In the genomic region with DNA sequence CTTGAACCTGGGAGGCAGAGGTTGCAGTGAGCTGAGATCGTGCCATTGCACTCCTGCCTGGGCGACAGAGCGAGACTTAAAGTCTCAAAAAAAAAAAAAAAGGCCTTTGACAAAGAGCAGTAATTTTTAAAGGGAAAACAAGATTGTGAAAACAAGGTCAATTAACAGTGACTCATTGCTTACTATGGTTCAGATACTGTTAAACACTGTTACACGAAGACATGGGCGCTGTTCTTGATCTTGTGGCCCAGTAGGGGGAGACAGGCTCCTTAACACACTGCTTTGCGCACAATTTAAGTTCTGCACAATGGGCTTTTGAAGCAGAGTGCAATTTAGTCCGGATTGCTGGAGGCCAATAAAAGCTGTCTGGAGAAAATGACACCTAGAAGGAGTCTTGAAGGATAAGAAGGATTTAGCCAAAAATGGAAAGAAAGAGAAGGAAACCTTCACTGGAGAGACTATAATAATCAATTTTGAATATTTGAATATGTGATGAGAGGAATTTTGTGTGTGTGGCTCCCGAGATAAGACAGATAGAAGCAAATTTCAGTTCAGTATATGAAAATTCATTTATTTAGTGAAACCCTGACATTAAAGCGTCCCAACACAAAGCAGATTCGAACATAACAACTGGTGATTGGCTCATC, we compare ENCODE assay signal across 1 cellular context.
TF ChIP-seq lines count a peak whose summit lies in the region.

No MANE protein-coding gene starts in this region.

TF ChIP-seq in K562, 482 proteins besides CTCF, POLR2A, EP300 and RAD21 (continued from another document and continues in another):
- no peak for TF ChIP-seq NFXL1 (CRISPR knock-in tag; IDR thresholded peaks at IDR 0.05)
- TF ChIP-seq ZKSCAN1 (IDR thresholded peaks at IDR 0.05; ENCODE audit: low read depth, low read length), result no peak
- TF ChIP-seq, protein P1, sequence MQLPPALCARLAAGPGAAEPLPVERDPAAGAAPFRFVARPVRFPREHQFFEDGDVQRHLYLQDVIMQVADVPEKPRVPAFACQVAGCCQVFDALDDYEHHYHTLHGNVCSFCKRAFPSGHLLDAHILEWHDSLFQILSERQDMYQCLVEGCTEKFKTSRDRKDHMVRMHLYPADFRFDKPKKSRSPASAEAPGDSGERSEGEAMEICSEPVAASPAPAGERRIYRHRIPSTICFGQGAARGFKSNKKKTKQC (CRISPR knock-in tag; IDR thresholded peaks at IDR 0.05), result no peak
- TF ChIP-seq, protein P2, sequence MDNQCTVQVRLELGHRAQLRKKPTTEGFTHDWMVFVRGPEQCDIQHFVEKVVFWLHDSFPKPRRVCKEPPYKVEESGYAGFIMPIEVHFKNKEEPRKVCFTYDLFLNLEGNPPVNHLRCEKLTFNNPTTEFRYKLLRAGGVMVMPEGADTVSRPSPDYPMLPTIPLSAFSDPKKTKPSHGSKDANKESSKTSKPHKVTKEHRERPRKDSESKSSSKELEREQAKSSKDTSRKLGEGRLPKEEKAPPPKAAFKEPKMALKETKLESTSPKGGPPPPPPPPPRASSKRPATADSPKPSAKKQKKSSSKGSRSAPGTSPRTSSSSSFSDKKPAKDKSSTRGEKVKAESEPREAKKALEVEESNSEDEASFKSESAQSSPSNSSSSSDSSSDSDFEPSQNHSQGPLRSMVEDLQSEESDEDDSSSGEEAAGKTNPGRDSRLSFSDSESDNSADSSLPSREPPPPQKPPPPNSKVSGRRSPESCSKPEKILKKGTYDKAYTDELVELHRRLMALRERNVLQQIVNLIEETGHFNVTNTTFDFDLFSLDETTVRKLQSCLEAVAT (IDR thresholded peaks at IDR 0.05), result no peak; a peak in 1 of 4 replicates
- no peak for TF ChIP-seq SIX5 (IDR thresholded peaks at IDR 0.05; ENCODE audit: borderline replicate concordance in 1 of 2, insufficient read depth in 1 of 2, low read depth in 1 of 2, low read length in 2 of 2)
- no peak for TF ChIP-seq SRF (CRISPR knock-in tag; IDR thresholded peaks at IDR 0.05)
- TF ChIP-seq, protein P3, sequence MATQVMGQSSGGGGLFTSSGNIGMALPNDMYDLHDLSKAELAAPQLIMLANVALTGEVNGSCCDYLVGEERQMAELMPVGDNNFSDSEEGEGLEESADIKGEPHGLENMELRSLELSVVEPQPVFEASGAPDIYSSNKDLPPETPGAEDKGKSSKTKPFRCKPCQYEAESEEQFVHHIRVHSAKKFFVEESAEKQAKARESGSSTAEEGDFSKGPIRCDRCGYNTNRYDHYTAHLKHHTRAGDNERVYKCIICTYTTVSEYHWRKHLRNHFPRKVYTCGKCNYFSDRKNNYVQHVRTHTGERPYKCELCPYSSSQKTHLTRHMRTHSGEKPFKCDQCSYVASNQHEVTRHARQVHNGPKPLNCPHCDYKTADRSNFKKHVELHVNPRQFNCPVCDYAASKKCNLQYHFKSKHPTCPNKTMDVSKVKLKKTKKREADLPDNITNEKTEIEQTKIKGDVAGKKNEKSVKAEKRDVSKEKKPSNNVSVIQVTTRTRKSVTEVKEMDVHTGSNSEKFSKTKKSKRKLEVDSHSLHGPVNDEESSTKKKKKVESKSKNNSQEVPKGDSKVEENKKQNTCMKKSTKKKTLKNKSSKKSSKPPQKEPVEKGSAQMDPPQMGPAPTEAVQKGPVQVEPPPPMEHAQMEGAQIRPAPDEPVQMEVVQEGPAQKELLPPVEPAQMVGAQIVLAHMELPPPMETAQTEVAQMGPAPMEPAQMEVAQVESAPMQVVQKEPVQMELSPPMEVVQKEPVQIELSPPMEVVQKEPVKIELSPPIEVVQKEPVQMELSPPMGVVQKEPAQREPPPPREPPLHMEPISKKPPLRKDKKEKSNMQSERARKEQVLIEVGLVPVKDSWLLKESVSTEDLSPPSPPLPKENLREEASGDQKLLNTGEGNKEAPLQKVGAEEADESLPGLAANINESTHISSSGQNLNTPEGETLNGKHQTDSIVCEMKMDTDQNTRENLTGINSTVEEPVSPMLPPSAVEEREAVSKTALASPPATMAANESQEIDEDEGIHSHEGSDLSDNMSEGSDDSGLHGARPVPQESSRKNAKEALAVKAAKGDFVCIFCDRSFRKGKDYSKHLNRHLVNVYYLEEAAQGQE (CRISPR knock-in tag; IDR thresholded peaks at IDR 0.05; ENCODE audit: low read depth), result no peak
- TF ChIP-seq, protein P4, sequence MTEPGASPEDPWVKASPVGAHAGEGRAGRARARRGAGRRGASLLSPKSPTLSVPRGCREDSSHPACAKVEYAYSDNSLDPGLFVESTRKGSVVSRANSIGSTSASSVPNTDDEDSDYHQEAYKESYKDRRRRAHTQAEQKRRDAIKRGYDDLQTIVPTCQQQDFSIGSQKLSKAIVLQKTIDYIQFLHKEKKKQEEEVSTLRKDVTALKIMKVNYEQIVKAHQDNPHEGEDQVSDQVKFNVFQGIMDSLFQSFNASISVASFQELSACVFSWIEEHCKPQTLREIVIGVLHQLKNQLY (CRISPR knock-in tag; conservative IDR thresholded peaks at IDR 0.05), result no peak
- no peak for TF ChIP-seq CBFA2T2 (conservative IDR thresholded peaks at IDR 0.05)
- no peak for TF ChIP-seq GATA2 (CRISPR knock-in tag; IDR thresholded peaks at IDR 0.05)
- TF ChIP-seq RBM34 (IDR thresholded peaks at IDR 0.05; ENCODE audit: borderline replicate concordance, insufficient read depth, low read length), result no peak
- TF ChIP-seq HEY1 (CRISPR knock-in tag; IDR thresholded peaks at IDR 0.05; ENCODE audit: borderline replicate concordance), result no peak
- TF ChIP-seq HDAC6 (IDR thresholded peaks at IDR 0.05; ENCODE audit: low read depth, low read length), result no peak
- TF ChIP-seq, protein P5, sequence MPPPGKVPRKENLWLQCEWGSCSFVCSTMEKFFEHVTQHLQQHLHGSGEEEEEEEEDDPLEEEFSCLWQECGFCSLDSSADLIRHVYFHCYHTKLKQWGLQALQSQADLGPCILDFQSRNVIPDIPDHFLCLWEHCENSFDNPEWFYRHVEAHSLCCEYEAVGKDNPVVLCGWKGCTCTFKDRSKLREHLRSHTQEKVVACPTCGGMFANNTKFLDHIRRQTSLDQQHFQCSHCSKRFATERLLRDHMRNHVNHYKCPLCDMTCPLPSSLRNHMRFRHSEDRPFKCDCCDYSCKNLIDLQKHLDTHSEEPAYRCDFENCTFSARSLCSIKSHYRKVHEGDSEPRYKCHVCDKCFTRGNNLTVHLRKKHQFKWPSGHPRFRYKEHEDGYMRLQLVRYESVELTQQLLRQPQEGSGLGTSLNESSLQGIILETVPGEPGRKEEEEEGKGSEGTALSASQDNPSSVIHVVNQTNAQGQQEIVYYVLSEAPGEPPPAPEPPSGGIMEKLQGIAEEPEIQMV (tag; conservative IDR thresholded peaks at IDR 0.05; ENCODE audit: low read depth), result no peak
- TF ChIP-seq, protein P6, sequence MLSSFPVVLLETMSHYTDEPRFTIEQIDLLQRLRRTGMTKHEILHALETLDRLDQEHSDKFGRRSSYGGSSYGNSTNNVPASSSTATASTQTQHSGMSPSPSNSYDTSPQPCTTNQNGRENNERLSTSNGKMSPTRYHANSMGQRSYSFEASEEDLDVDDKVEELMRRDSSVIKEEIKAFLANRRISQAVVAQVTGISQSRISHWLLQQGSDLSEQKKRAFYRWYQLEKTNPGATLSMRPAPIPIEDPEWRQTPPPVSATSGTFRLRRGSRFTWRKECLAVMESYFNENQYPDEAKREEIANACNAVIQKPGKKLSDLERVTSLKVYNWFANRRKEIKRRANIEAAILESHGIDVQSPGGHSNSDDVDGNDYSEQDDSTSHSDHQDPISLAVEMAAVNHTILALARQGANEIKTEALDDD (IDR thresholded peaks at IDR 0.05), result no peak
- TF ChIP-seq, protein P7, sequence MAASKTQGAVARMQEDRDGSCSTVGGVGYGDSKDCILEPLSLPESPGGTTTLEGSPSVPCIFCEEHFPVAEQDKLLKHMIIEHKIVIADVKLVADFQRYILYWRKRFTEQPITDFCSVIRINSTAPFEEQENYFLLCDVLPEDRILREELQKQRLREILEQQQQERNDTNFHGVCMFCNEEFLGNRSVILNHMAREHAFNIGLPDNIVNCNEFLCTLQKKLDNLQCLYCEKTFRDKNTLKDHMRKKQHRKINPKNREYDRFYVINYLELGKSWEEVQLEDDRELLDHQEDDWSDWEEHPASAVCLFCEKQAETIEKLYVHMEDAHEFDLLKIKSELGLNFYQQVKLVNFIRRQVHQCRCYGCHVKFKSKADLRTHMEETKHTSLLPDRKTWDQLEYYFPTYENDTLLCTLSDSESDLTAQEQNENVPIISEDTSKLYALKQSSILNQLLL (CRISPR knock-in tag; IDR thresholded peaks at IDR 0.05; ENCODE audit: borderline replicate concordance), result no peak
- TF ChIP-seq, protein P8, sequence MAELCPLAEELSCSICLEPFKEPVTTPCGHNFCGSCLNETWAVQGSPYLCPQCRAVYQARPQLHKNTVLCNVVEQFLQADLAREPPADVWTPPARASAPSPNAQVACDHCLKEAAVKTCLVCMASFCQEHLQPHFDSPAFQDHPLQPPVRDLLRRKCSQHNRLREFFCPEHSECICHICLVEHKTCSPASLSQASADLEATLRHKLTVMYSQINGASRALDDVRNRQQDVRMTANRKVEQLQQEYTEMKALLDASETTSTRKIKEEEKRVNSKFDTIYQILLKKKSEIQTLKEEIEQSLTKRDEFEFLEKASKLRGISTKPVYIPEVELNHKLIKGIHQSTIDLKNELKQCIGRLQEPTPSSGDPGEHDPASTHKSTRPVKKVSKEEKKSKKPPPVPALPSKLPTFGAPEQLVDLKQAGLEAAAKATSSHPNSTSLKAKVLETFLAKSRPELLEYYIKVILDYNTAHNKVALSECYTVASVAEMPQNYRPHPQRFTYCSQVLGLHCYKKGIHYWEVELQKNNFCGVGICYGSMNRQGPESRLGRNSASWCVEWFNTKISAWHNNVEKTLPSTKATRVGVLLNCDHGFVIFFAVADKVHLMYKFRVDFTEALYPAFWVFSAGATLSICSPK (IDR thresholded peaks at IDR 0.05; ENCODE audit: borderline replicate concordance), result no peak
- TF ChIP-seq, protein P9, sequence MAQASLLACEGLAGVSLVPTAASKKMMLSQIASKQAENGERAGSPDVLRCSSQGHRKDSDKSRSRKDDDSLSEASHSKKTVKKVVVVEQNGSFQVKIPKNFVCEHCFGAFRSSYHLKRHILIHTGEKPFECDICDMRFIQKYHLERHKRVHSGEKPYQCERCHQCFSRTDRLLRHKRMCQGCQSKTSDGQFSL (CRISPR knock-in tag; IDR thresholded peaks at IDR 0.05), result no peak
- TF ChIP-seq, protein P9 (tag; IDR thresholded peaks at IDR 0.05), result no peak
- TF ChIP-seq, protein P10, sequence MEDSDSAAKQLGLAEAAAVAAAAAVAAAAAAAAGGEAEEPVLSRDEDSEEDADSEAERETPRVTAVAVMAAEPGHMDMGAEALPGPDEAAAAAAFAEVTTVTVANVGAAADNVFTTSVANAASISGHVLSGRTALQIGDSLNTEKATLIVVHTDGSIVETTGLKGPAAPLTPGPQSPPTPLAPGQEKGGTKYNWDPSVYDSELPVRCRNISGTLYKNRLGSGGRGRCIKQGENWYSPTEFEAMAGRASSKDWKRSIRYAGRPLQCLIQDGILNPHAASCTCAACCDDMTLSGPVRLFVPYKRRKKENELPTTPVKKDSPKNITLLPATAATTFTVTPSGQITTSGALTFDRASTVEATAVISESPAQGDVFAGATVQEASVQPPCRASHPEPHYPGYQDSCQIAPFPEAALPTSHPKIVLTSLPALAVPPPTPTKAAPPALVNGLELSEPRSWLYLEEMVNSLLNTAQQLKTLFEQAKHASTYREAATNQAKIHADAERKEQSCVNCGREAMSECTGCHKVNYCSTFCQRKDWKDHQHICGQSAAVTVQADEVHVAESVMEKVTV (CRISPR knock-in tag; IDR thresholded peaks at IDR 0.05), result peak; percentile 84
- TF ChIP-seq, protein P11, sequence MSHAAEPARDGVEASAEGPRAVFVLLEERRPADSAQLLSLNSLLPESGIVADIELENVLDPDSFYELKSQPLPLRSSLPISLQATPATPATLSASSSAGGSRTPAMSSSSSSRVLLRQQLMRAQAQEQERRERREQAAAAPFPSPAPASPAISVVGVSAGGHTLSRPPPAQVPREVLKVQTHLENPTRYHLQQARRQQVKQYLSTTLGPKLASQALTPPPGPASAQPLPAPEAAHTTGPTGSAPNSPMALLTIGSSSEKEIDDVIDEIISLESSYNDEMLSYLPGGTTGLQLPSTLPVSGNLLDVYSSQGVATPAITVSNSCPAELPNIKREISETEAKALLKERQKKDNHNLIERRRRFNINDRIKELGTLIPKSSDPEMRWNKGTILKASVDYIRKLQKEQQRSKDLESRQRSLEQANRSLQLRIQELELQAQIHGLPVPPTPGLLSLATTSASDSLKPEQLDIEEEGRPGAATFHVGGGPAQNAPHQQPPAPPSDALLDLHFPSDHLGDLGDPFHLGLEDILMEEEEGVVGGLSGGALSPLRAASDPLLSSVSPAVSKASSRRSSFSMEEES (CRISPR knock-in tag; IDR thresholded peaks at IDR 0.05), result no peak
- no peak for TF ChIP-seq ZBTB8A (IDR thresholded peaks at IDR 0.05; ENCODE audit: partially characterized antibody)
- TF ChIP-seq, protein P12, sequence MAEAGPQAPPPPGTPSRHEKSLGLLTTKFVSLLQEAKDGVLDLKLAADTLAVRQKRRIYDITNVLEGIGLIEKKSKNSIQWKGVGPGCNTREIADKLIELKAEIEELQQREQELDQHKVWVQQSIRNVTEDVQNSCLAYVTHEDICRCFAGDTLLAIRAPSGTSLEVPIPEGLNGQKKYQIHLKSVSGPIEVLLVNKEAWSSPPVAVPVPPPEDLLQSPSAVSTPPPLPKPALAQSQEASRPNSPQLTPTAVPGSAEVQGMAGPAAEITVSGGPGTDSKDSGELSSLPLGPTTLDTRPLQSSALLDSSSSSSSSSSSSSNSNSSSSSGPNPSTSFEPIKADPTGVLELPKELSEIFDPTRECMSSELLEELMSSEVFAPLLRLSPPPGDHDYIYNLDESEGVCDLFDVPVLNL (CRISPR knock-in tag; IDR thresholded peaks at IDR 0.05; ENCODE audit: low read depth), result no peak
- TF ChIP-seq ZNF316 (IDR thresholded peaks at IDR 0.05), result no peak
- TF ChIP-seq, protein P13, sequence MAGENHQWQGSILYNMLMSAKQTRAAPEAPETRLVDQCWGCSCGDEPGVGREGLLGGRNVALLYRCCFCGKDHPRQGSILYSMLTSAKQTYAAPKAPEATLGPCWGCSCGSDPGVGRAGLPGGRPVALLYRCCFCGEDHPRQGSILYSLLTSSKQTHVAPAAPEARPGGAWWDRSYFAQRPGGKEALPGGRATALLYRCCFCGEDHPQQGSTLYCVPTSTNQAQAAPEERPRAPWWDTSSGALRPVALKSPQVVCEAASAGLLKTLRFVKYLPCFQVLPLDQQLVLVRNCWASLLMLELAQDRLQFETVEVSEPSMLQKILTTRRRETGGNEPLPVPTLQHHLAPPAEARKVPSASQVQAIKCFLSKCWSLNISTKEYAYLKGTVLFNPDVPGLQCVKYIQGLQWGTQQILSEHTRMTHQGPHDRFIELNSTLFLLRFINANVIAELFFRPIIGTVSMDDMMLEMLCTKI (IDR thresholded peaks at IDR 0.05; ENCODE audit: partially characterized antibody), result no peak
- TF ChIP-seq ZNF347 (CRISPR knock-in tag; IDR thresholded peaks at IDR 0.05; ENCODE audit: low read depth), result no peak
- TF ChIP-seq EZH2 (IDR thresholded peaks at IDR 0.05; ENCODE audit: borderline replicate concordance, low read depth, low read length), result no peak
- no peak for TF ChIP-seq ZNF76 (CRISPR knock-in tag; IDR thresholded peaks at IDR 0.05; ENCODE audit: borderline replicate concordance)
- peak in 1 of 2 experiments; percentile 73; a peak in 1 of 4 replicates for TF ChIP-seq ARNT (IDR thresholded peaks at IDR 0.05)
- TF ChIP-seq ARID1B (IDR thresholded peaks at IDR 0.05), result peak; percentile 55
- no peak for TF ChIP-seq TAF1 (IDR thresholded peaks at IDR 0.05; ENCODE audit: control insufficient read depth, extremely low read depth, insufficient read depth, low read length, severe bottlenecking)
- TF ChIP-seq RUNX1 (IDR thresholded peaks at IDR 0.05; ENCODE audit: low read depth), result no peak
- no peak for TF ChIP-seq ZFP30 (CRISPR knock-in tag; IDR thresholded peaks at IDR 0.05; ENCODE audit: borderline replicate concordance)
- no peak for TF ChIP-seq ZNF766 (CRISPR knock-in tag; conservative IDR thresholded peaks at IDR 0.05)
- peak; percentile 84 for TF ChIP-seq BRD9 (IDR thresholded peaks at IDR 0.05; ENCODE audit: low read depth, partially characterized antibody)
- TF ChIP-seq CBFA2T3 (IDR thresholded peaks at IDR 0.05), result no peak
- TF ChIP-seq MBD2 (IDR thresholded peaks at IDR 0.05; ENCODE audit: borderline replicate concordance, low read depth), result no peak
